In genomic region chr7:71793251-71793650, GRCh38 we compare ENCODE assay signal across 24 cellular contexts.
DNase-seq lines count a peak whose midpoint lies in the region; ATAC-seq and TF ChIP-seq lines count a peak whose summit lies in the region.
"Had no signal": no experiment of that assay in that cellular context is flagged by ENCODE, and none has a peak within 500 bp of the region (broad histone marks: within the 10 kb centered on the region; RNA-seq: fewer than 3 reads in every experiment).

No MANE protein-coding gene starts in this region.

- no peaks in the 10 kb centered on the region for H3K9me3 ChIP-seq in Karpas-422 (ENCODE audit: low read length)
- H3K9me3 ChIP-seq in prostate gland: no peaks in the 10 kb centered on the region
- H3K9me3 ChIP-seq: A549, Caco-2, SJCRH30 had no signal

- no peak overlapping the region for H3K4me2 ChIP-seq in Karpas-422 (ENCODE audit: low read depth, low read length, poor library complexity, severe bottlenecking)
- H3K4me2 ChIP-seq: A549, BLaER1, PC-9 had no signal

- H3K27ac ChIP-seq in Karpas-422 (ENCODE audit: low read length) (no peak overlapping the region), prostate gland (no peak overlapping the region)
- H3K27ac ChIP-seq: A549, BLaER1, PC-9, SJCRH30 had no signal

- DNase-seq in AG10803 (ENCODE audit: low read depth) (peak; percentile 5), M059J (ENCODE audit: low read depth) (peak; percentile 93), astrocyte of the hippocampus (ENCODE audit: low read depth, low spot score) (peak; percentile 83), iris pigment epithelial cell (ENCODE audit: low read depth) (peak; percentile 26), Karpas-422 (no peak), prostate gland (ENCODE audit: low spot score) (no peak)
- DNase-seq: Caco-2; CD4-positive, alpha-beta T cell; DMS 273 treated with DMSO at 0.1 percent for 48 hours; DMS79 treated with DMSO at 0.1 percent for 48 hours; H9; HFFc6; MM.1S; NCI-H1048; NCI-H1417 treated with DMSO at 0.1 percent for 48 hours; NCI-H187 treated with DMSO at 0.1 percent for 48 hours; NCI-H2107; PC-9; SJCRH30 had no signal

- WGBS in prostate gland: 94% methylated on average over 5 of the region's 5 CpGs

- H3K27me3 ChIP-seq in Karpas-422 (ENCODE audit: low read length) (no peaks in the 10 kb centered on the region), prostate gland (replicated peaks; ENCODE audit: insufficient read depth) (no peaks in the 10 kb centered on the region)
- H3K27me3 ChIP-seq: BLaER1, SJCRH30 had no signal

- H3K4me3 ChIP-seq in AG10803 (ENCODE audit: low read length) (no peak overlapping the region), Karpas-422 (ENCODE audit: low read length) (no peak overlapping the region), prostate gland (no peak overlapping the region)
- H3K4me3 ChIP-seq: A549, BLaER1, GM12878, PC-9, SJCRH30 had no signal

- H3K4me1 ChIP-seq in Karpas-422 (ENCODE audit: low read length) (no peaks in the 10 kb centered on the region), prostate gland (replicated peaks) (no peaks in the 10 kb centered on the region)
- H3K4me1 ChIP-seq: A549, BLaER1, Caco-2, SJCRH30 had no signal

- no peak overlapping the region for H3K9ac ChIP-seq in Karpas-422 (ENCODE audit: low read length)
- H3K9ac ChIP-seq: BLaER1 had no signal

- no peak for TF ChIP-seq POLR2A in prostate gland (IDR thresholded peaks at IDR 0.05)

- no peaks in the 10 kb centered on the region for H4K20me1 ChIP-seq in Karpas-422 (ENCODE audit: insufficient read depth, low read depth, low read length)
- H4K20me1 ChIP-seq: BLaER1 had no signal

- ATAC-seq in HG02678 (IDR thresholded peaks at IDR 0.05; ENCODE audit: unreplicated experiment) (no peak), HG03095 (IDR thresholded peaks at IDR 0.05; ENCODE audit: unreplicated experiment) (no peak)
- ATAC-seq: A549, GM12878 had no signal

- TF ChIP-seq CTCF in AG10803 (conservative IDR thresholded peaks at IDR 0.05; ENCODE audit: low read length) (no peak), prostate gland (IDR thresholded peaks at IDR 0.05) (no peak)

- H3K36me3 ChIP-seq in Karpas-422 (ENCODE audit: insufficient read depth, low read length): no peaks in the 10 kb centered on the region
- H3K36me3 ChIP-seq in prostate gland: no peaks in the 10 kb centered on the region
- H3K36me3 ChIP-seq: BLaER1, SJCRH30 had no signal

- H3K79me2 ChIP-seq in Karpas-422 (ENCODE audit: low read length): no peaks in the 10 kb centered on the region

- H2AFZ ChIP-seq in Karpas-422 (ENCODE audit: low read length): no peak overlapping the region
- H2AFZ ChIP-seq: PC-9 had no signal

- intact Hi-C loops in prostate gland (cut with DNase I): no loop called here

- no peaks in the 10 kb centered on the region for H3K9me2 ChIP-seq in Karpas-422 (replicated peaks; ENCODE audit: insufficient read depth, low read length)

Comparison
In these comparisons a context has a peak if more than half of its experiments do, and no peak if none do; other contexts are left out.
1. DNase-seq: peak in AG10803 (single experiment), M059J (single experiment), astrocyte of the hippocampus (single experiment) and iris pigment epithelial cell (single experiment); none in Karpas-422 (single experiment) and prostate gland (single experiment).